In the genomic region with DNA sequence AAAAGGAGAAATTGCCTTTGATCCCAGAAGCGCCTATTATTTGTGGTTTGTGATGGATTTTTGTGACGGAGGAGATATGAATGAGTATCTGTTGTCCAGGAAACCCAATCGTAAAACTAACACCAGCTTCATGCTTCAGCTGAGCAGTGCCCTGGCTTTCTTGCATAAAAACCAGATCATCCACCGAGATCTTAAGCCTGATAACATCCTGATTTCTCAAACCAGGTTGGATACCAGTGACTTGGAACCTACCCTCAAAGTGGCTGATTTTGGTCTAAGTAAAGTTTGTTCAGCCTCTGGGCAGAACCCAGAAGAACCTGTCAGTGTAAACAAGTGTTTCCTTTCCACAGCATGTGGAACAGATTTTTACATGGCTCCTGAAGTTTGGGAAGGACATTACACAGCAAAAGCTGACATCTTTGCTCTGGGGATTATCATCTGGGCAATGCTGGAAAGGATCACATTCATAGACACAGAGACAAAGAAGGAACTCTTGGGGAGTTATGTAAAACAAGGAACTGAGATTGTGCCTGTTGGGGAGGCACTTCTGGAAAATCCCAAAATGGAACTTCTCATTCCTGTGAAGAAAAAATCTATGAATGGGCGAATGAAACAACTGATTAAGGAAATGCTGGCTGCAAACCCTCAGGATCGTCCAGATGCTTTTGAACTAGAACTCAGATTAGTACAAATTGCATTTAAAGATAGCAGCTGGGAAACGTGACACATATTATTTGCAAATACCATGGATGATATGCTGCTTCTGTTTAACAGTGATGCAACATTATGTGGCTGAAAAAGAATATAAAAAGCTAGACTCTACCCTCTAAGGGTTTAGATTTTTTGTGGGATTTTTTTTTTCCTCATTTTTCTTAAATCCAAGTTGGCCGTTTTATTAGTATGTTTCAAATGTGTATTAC, we compare ENCODE assay signal across 13 cellular contexts. TPM values are rescaled to one million over a fixed set of nuclear protein-coding genes. Genes with fewer than 3 reads are reported as not detected.
A peak's percentile ranks its signal among the peaks of the same experiment; 100 is the strongest.
DNase-seq lines count a peak whose midpoint lies in the region; ATAC-seq and TF ChIP-seq lines count a peak whose summit lies in the region.
"Had no signal": no experiment of that assay in that cellular context is flagged by ENCODE, and none has a peak within 500 bp of the region (broad histone marks: within the 10 kb centered on the region; RNA-seq: fewer than 3 reads in every experiment).

No MANE protein-coding gene starts in this region.

- peaks cover 51% of the 10 kb centered on the region for H3K4me1 Mint-ChIP-seq in activated naive CD4-positive, alpha-beta T cell treated with anti-CD3 and anti-CD28 coated beads for 36 hours (ENCODE audit: low read depth)
- peaks cover 64% of the 10 kb centered on the region for H3K4me1 Mint-ChIP-seq in stimulated activated naive CD8-positive, alpha-beta T cell treated with anti-CD3 and anti-CD28 coated beads, Interleukin-15, amount 100 ng/mL, for 72 hours
- no peaks in the 10 kb centered on the region for H3K4me1 Mint-ChIP-seq in osteocyte (ENCODE audit: unreplicated experiment)

- peak overlapping the region; percentile 50 for H3K27ac Mint-ChIP-seq in activated naive CD4-positive, alpha-beta T cell treated with anti-CD3 and anti-CD28 coated beads for 36 hours
- H3K27ac Mint-ChIP-seq in activated naive CD4-positive, alpha-beta T cell treated with anti-CD3 and anti-CD28 coated beads, Interleukin-2, amount 50 U/mL, for 72 hours, result no peak overlapping the region
- no peak overlapping the region for H3K27ac Mint-ChIP-seq in stimulated activated naive CD8-positive, alpha-beta T cell treated with anti-CD3 and anti-CD28 coated beads, Interleukin-15, amount 100 ng/mL, for 72 hours
- H3K27ac Mint-ChIP-seq in osteocyte (ENCODE audit: unreplicated experiment), result no peak overlapping the region
- H3K27ac Mint-ChIP-seq: natural killer cell treated with Interleukin-12 subunit alpha and Interleukin-12 subunit beta and Interleukin-15 and Interleukin-18, amount 100 ng/mL, for 72 hours had no signal

- CTCF ChIA-PET in activated naive CD4-positive, alpha-beta T cell treated with anti-CD3 and anti-CD28 coated beads for 36 hours (lab: Charles Lee), result interaction anchor here (1.1 to 4.3 kb wide), 3 partner anchors 9 to 23 kb away, joined by 3 to 28 read pairs (median 8); no protein-coding TSS in a partner anchor
- CTCF ChIA-PET in Panc1 (lab: Charles Lee), result interaction anchor here (0.6 to 1.6 kb wide), 2 partner anchors 8 to 20 kb away, joined by 3 to 6 read pairs; no protein-coding TSS in a partner anchor

- 33 to 52% (median 36%) methylated on average over 8 of the region's 8 CpGs for WGBS in stomach, 5 donors

- no peak for DNase-seq in activated naive CD4-positive, alpha-beta T cell treated with anti-CD3 and anti-CD28 coated beads for 36 hours
- no peak for DNase-seq in activated naive CD4-positive, alpha-beta T cell treated with anti-CD3 and anti-CD28 coated beads, Interleukin-2, amount 50 U/mL, for 72 hours (ENCODE audit: low spot score in 2 of 2)
- no peak for DNase-seq in Panc1 (ENCODE audit: low read depth, low spot score)
- DNase-seq in left ventricle myocardium superior, result no peak
- no peak for DNase-seq in stomach
- DNase-seq in GM03348 (ENCODE audit: low spot score), result no peak
- DNase-seq in stimulated activated naive CD8-positive, alpha-beta T cell treated with anti-CD3 and anti-CD28 coated beads, Interleukin-15, amount 100 ng/mL, for 72 hours, result no peak
- DNase-seq in osteocyte (ENCODE audit: extremely low spot score, unreplicated experiment), result no peak
- DNase-seq: central memory CD4-positive, alpha-beta T cell; NCI-H1105 treated with DMSO at 0.1 percent for 48 hours; Peyer's patch had no signal

- intact Hi-C loops in activated naive CD4-positive, alpha-beta T cell treated with anti-CD3 and anti-CD28 coated beads for 36 hours (cut with micrococcal nuclease), result loop anchor here (10.0 kb wide), 1 partner anchor 887 kb away; the partner anchor contains the start of gene SYF2
- intact Hi-C loops in Panc1 (cut with micrococcal nuclease; ENCODE audit: unreplicated experiment) (no loop called here), left ventricle myocardium superior (cut with micrococcal nuclease) (no loop called here), stomach (cut with DNase I; ENCODE audit: low total_unique reads) (no loop called here)

- no TSS peak for BruUV-seq in Panc1 (replicated peaks; lab: Mats Ljungman, UMichigan)

- no peak for TF ChIP-seq EP300 in stomach (IDR thresholded peaks at IDR 0.05)

- H3K27me3 ChIP-seq in Panc1 (ENCODE audit: control insufficient read depth, insufficient read depth, low read length), result no peaks in the 10 kb centered on the region
- no peaks in the 10 kb centered on the region for H3K27me3 ChIP-seq in stomach
- H3K27me3 ChIP-seq: Peyer's patch had no signal

- H3K9me3 ChIP-seq in Panc1 (ENCODE audit: control insufficient read depth, insufficient read depth, low read depth, low read length), result no peaks in the 10 kb centered on the region
- no peaks in the 10 kb centered on the region for H3K9me3 ChIP-seq in stomach
- H3K9me3 ChIP-seq: Peyer's patch had no signal

- no peaks in the 10 kb centered on the region for H3K27me3 Mint-ChIP-seq in activated naive CD4-positive, alpha-beta T cell treated with anti-CD3 and anti-CD28 coated beads for 36 hours (ENCODE audit: low read depth)
- no peaks in the 10 kb centered on the region for H3K27me3 Mint-ChIP-seq in stimulated activated naive CD8-positive, alpha-beta T cell treated with anti-CD3 and anti-CD28 coated beads, Interleukin-15, amount 100 ng/mL, for 72 hours
- no peaks in the 10 kb centered on the region for H3K27me3 Mint-ChIP-seq in osteocyte (ENCODE audit: unreplicated experiment)

- TF ChIP-seq CTCF in Panc1 (IDR thresholded peaks at IDR 0.05) (no peak), stomach (IDR thresholded peaks at IDR 0.05) (no peak), osteocyte (IDR thresholded peaks at IDR 0.05) (no peak)

- peak overlapping the region; percentile 79 for H3K27ac ChIP-seq in Panc1 (ENCODE audit: low read length)
- peak overlapping the region; percentile 32 to 91 (median 42) for H3K27ac ChIP-seq in stomach
- H3K27ac ChIP-seq: Peyer's patch had no signal

- peaks cover 17% of the 10 kb centered on the region for H3K36me3 Mint-ChIP-seq in activated naive CD4-positive, alpha-beta T cell treated with anti-CD3 and anti-CD28 coated beads for 36 hours (ENCODE audit: low read depth)
- H3K36me3 Mint-ChIP-seq in activated naive CD4-positive, alpha-beta T cell treated with anti-CD3 and anti-CD28 coated beads, Interleukin-2, amount 50 U/mL, for 72 hours, result peaks cover 0 to 19% of the 10 kb centered on the region in 2 donors
- peaks cover 29% of the 10 kb centered on the region for H3K36me3 Mint-ChIP-seq in osteocyte (ENCODE audit: unreplicated experiment)

- no peak for TF ChIP-seq POLR2A in stomach (IDR thresholded peaks at IDR 0.05)

- no peaks in the 10 kb centered on the region for H3K9me3 Mint-ChIP-seq in activated naive CD4-positive, alpha-beta T cell treated with anti-CD3 and anti-CD28 coated beads for 36 hours
- no peaks in the 10 kb centered on the region for H3K9me3 Mint-ChIP-seq in activated naive CD4-positive, alpha-beta T cell treated with anti-CD3 and anti-CD28 coated beads, Interleukin-2, amount 50 U/mL, for 72 hours
- H3K9me3 Mint-ChIP-seq in stimulated activated naive CD8-positive, alpha-beta T cell treated with anti-CD3 and anti-CD28 coated beads, Interleukin-15, amount 100 ng/mL, for 72 hours, result no peaks in the 10 kb centered on the region
- H3K9me3 Mint-ChIP-seq in osteocyte (ENCODE audit: unreplicated experiment), result no peaks in the 10 kb centered on the region
- H3K9me3 Mint-ChIP-seq: natural killer cell treated with Interleukin-12 subunit alpha and Interleukin-12 subunit beta and Interleukin-15 and Interleukin-18, amount 100 ng/mL, for 72 hours had no signal

- in situ Hi-C loops in Panc1 (cut with HindIII; ENCODE audit: low pct_unique_long_range_greater_than_20kb, low sequenced_read_pairs), result no loop called here

- H3K4me1 ChIP-seq in Panc1 (ENCODE audit: control insufficient read depth, insufficient read depth, low read length) (peaks cover 33% of the 10 kb centered on the region), stomach (peaks cover 11 to 88% (median 52%) of the 10 kb centered on the region in 4 donors)

- POLR2A ChIA-PET in Panc1 (lab: Charles Lee), result interaction anchor here (0.6 kb wide), 3 partner anchors 9 to 253 kb away, joined by 3 to 9 read pairs (median 6); no protein-coding TSS in a partner anchor

- H3K4me3 ChIP-seq in Panc1 (ENCODE audit: low read depth in 2 of 2, low read length in 2 of 2) (no peak overlapping the region), stomach (no peak overlapping the region)
- H3K4me3 ChIP-seq: Peyer's patch had no signal

- no peak for ATAC-seq in activated naive CD4-positive, alpha-beta T cell treated with anti-CD3 and anti-CD28 coated beads, Interleukin-2, amount 50 U/mL, for 72 hours
- peak; percentile 43; the same call in 1 of the 2 replicates for ATAC-seq in Panc1
- peak; percentile 39 for ATAC-seq in left ventricle myocardium superior
- no peak for ATAC-seq in stimulated activated naive CD8-positive, alpha-beta T cell treated with anti-CD3 and anti-CD28 coated beads, Interleukin-15, amount 100 ng/mL, for 72 hours
- ATAC-seq: natural killer cell treated with Interleukin-12 subunit alpha and Interleukin-12 subunit beta and Interleukin-15 and Interleukin-18, amount 100 ng/mL, for 72 hours had no signal

- H3K4me3 Mint-ChIP-seq in activated naive CD4-positive, alpha-beta T cell treated with anti-CD3 and anti-CD28 coated beads for 36 hours, result no peak overlapping the region
- H3K4me3 Mint-ChIP-seq in stimulated activated naive CD8-positive, alpha-beta T cell treated with anti-CD3 and anti-CD28 coated beads, Interleukin-15, amount 100 ng/mL, for 72 hours, result no peak overlapping the region
- no peak overlapping the region for H3K4me3 Mint-ChIP-seq in osteocyte (ENCODE audit: unreplicated experiment)
- H3K4me3 Mint-ChIP-seq: natural killer cell treated with Interleukin-12 subunit alpha and Interleukin-12 subunit beta and Interleukin-15 and Interleukin-18, amount 100 ng/mL, for 72 hours had no signal

- H3K36me3 ChIP-seq in Panc1 (ENCODE audit: control insufficient read depth, insufficient read depth, low read length) (no peaks in the 10 kb centered on the region), stomach (peaks cover 0 to 50% (median 31%) of the 10 kb centered on the region in 4 donors)

RNA-seq across cellular contexts. Expression of gene PDIK1L, which starts 10.5 kb away (rescaled TPM):
- total RNA-seq in activated naive CD4-positive, alpha-beta T cell treated with anti-CD3 and anti-CD28 coated beads for 36 hours, result 10 to 100 TPM; 20.5 to 21.4 TPM
- 10 to 100 TPM; 12.9 to 22.6 TPM for total RNA-seq in activated naive CD4-positive, alpha-beta T cell treated with anti-CD3 and anti-CD28 coated beads, Interleukin-2, amount 50 U/mL, for 72 hours
- total RNA-seq in Panc1 (2021; ENCODE audit: unreplicated experiment), result 8.0 TPM
- 1.7 TPM for polyA plus RNA-seq in Panc1 (2012; ENCODE audit: insufficient read length)
- 7.0 TPM for total RNA-seq in left ventricle myocardium superior
- 10 to 100 TPM in 3 of 5 donors, 1 to 10 TPM in 2; 1.8 to 33.8 (median 11.0) TPM for total RNA-seq in stomach
- 1 to 10 TPM; 2.6 to 4.1 (median 2.9) TPM for polyA plus RNA-seq in stomach
- total RNA-seq in osteocyte, result 7.6 and 7.8 TPM in 2 replicates

RNA-seq across cellular contexts. Expression of gene FAM110D, which starts 36.8 kb away (rescaled TPM):
- total RNA-seq in activated naive CD4-positive, alpha-beta T cell treated with anti-CD3 and anti-CD28 coated beads for 36 hours, result under 1 TPM in 1 of 2 experiments, not detected in 1; 0.07 TPM
- not detected for total RNA-seq in activated naive CD4-positive, alpha-beta T cell treated with anti-CD3 and anti-CD28 coated beads, Interleukin-2, amount 50 U/mL, for 72 hours
- total RNA-seq in Panc1 (2021; ENCODE audit: unreplicated experiment) (0.05 TPM), left ventricle myocardium superior (4.5 TPM), stomach (10 to 100 TPM in 1 of 5 donors, 1 to 10 TPM in 1, not detected in 3; 1.3 to 15.6 TPM), osteocyte (not detected in 2 replicates)
- 0.10 TPM for polyA plus RNA-seq in Panc1 (2012; ENCODE audit: insufficient read length)
- 1 to 10 TPM in 2 of 3 donors, under 1 TPM in 1; 1.00 to 2.7 (median 1.4) TPM for polyA plus RNA-seq in stomach
- total RNA-seq: activated CD8-positive, alpha-beta memory T cell treated with anti-CD3 and anti-CD28 coated beads for 36 hours; natural killer cell treated with Interleukin-12 subunit alpha and Interleukin-12 subunit beta and Interleukin-15 and Interleukin-18, amount 100 ng/mL, for 72 hours had no signal

RNA-seq across cellular contexts. Expression of gene C1orf232, which starts 46.6 kb away (rescaled TPM):
- total RNA-seq in activated naive CD4-positive, alpha-beta T cell treated with anti-CD3 and anti-CD28 coated beads for 36 hours, result not detected
- total RNA-seq in activated naive CD4-positive, alpha-beta T cell treated with anti-CD3 and anti-CD28 coated beads, Interleukin-2, amount 50 U/mL, for 72 hours, result not detected
- not detected for total RNA-seq in Panc1 (2021; ENCODE audit: unreplicated experiment)
- polyA plus RNA-seq in Panc1 (2012; ENCODE audit: insufficient read length), result not detected
- total RNA-seq in left ventricle myocardium superior, result not detected
- not detected for total RNA-seq in stomach
- not detected for polyA plus RNA-seq in stomach
- total RNA-seq in osteocyte, result not detected in 2 replicates
- total RNA-seq: activated CD8-positive, alpha-beta memory T cell treated with anti-CD3 and anti-CD28 coated beads for 36 hours; natural killer cell treated with Interleukin-12 subunit alpha and Interleukin-12 subunit beta and Interleukin-15 and Interleukin-18, amount 100 ng/mL, for 72 hours; Peyer's patch had no signal

RNA-seq across cellular contexts. Expression of gene ZNF593, which starts 47.6 kb away (rescaled TPM):
- total RNA-seq in activated naive CD4-positive, alpha-beta T cell treated with anti-CD3 and anti-CD28 coated beads for 36 hours, result 10 to 100 TPM; 24.0 to 26.8 TPM
- total RNA-seq in activated naive CD4-positive, alpha-beta T cell treated with anti-CD3 and anti-CD28 coated beads, Interleukin-2, amount 50 U/mL, for 72 hours, result 10 to 100 TPM; 23.0 to 34.4 TPM
- 108 TPM for total RNA-seq in Panc1 (2021; ENCODE audit: unreplicated experiment)
- polyA plus RNA-seq in Panc1 (2012; ENCODE audit: insufficient read length), result 150 TPM
- 11.6 TPM for total RNA-seq in left ventricle myocardium superior
- 10 to 100 TPM in 4 of 5 donors, not detected in 1; 10.6 to 74.1 (median 39.3) TPM for total RNA-seq in stomach
- 100 to 1,000 TPM; 101 to 138 (median 133) TPM for polyA plus RNA-seq in stomach
- 26.8 and 28.6 TPM in 2 replicates for total RNA-seq in osteocyte

RNA-seq across cellular contexts. Expression of gene ZNF593OS, which starts 49.5 kb away (rescaled TPM):
- not detected for total RNA-seq in activated naive CD4-positive, alpha-beta T cell treated with anti-CD3 and anti-CD28 coated beads for 36 hours
- total RNA-seq in activated naive CD4-positive, alpha-beta T cell treated with anti-CD3 and anti-CD28 coated beads, Interleukin-2, amount 50 U/mL, for 72 hours, result not detected
- total RNA-seq in Panc1 (2021; ENCODE audit: unreplicated experiment) (not detected), left ventricle myocardium superior (not detected), stomach (not detected), osteocyte (not detected in 2 replicates)
- polyA plus RNA-seq in Panc1 (2012; ENCODE audit: insufficient read length), result not detected
- under 1 TPM in 2 of 3 donors, not detected in 1; 0.30 to 0.76 TPM for polyA plus RNA-seq in stomach
- total RNA-seq: activated CD8-positive, alpha-beta memory T cell treated with anti-CD3 and anti-CD28 coated beads for 36 hours; natural killer cell treated with Interleukin-12 subunit alpha and Interleukin-12 subunit beta and Interleukin-15 and Interleukin-18, amount 100 ng/mL, for 72 hours; Peyer's patch had no signal

Comparison
In these comparisons a context has a peak if more than half of its experiments do, and no peak if none do; other contexts are left out.
1. ATAC-seq: peak in Panc1 (single experiment) and left ventricle myocardium superior (single experiment); none in activated naive CD4-positive, alpha-beta T cell treated with anti-CD3 and anti-CD28 coated beads, Interleukin-2, amount 50 U/mL, for 72 hours (0 of 2) and stimulated activated naive CD8-positive, alpha-beta T cell treated with anti-CD3 and anti-CD28 coated beads, Interleukin-15, amount 100 ng/mL, for 72 hours (single experiment).